In the genomic region with DNA sequence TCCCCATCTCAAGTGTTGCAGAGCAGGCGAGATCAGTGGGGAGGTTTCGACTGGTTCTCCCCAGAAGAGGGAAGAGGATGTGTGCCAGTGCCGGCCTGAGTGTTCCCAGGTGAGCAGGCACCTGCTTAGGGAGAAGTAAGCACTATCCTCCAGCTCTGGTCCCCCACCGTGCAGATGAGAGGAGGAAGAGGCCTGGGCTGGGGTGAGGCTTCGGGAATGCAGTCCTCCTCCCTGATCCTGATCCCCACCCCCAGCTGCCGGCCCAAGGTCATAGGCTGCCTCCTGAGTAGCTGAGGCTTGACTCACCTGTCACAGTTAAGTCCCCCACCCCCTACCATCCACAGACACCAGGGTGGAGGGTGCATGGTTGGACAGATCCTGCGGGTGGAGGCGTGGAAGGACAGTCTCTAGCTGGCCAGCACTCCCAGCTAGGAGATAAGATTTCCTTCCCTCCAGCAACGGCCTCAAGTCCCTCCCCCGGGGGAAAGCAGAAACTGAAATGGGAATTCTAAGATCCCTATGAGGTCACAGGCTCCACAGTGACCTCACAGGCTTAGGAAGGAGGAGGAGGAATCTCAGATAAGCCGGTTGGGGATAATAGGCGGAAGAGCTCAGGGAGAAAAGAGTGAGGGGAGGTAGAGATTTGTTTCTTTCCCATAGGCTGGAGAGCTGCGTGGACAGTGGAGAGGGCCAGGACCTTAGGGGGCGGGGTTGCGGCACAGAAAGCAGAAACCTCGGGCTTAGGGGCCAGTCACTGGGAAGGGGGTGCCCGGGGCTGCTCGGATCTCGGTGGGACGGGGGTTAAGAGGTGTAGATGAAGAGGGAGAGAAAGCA, we compare ENCODE assay signal across 8 cellular contexts. TPM values are rescaled to one million over a fixed set of nuclear protein-coding genes. Genes with fewer than 3 reads are reported as not detected.
DNase-seq lines count a peak whose midpoint lies in the region; ATAC-seq and TF ChIP-seq lines count a peak whose summit lies in the region.

No MANE protein-coding gene starts in this region.

- CTCF ChIA-PET in HCT116 (lab: Charles Lee), result interaction anchor here (0.5 to 2.9 kb wide), 7 partner anchors 20 to 493 kb away, joined by 3 to 12 read pairs (median 6); a partner anchor contains a TSS

- peak overlapping the region; percentile 96 for H3K4me3 Mint-ChIP-seq in neural crest cell

- H3K9ac ChIP-seq in HCT116 (ENCODE audit: low read length) (peak overlapping the region; percentile 91), fibroblast of lung (ENCODE audit: insufficient read depth, low read length) (peak overlapping the region; percentile 80)

- H3K27me3 Mint-ChIP-seq in neural crest cell (ENCODE audit: low read depth), result no peaks in the 10 kb centered on the region

- DNase-seq in AG20443 (ENCODE audit: low spot score) (peak; percentile 45), HCT116 (ENCODE audit: low read depth, low spot score) (no peak), UCSD-AML1 (lab: John Stamatoyannopoulos, UW; ENCODE audit: unreplicated experiment) (peak; percentile 24), fibroblast of lung (ENCODE audit: low read depth in 2 of 2) (peak; percentile 82 to 87), neural crest cell (ENCODE audit: low read depth, low spot score) (no peak)

- H3K4me1 Mint-ChIP-seq in neural crest cell, result peaks cover 42% of the 10 kb centered on the region

- no peaks in the 10 kb centered on the region for H3K9me2 ChIP-seq in HCT116 (ENCODE audit: insufficient read depth)

- no peaks in the 10 kb centered on the region for H3K36me3 Mint-ChIP-seq in neural crest cell (ENCODE audit: low read depth)

- TF ChIP-seq CTCF in HCT116 (IDR thresholded peaks at IDR 0.05 in 2 of 3, conservative IDR thresholded peaks at IDR 0.05 in 1 of 3; ENCODE audit: borderline replicate concordance in 1 of 3, insufficient read depth in 1 of 3, low read depth in 2 of 3, low read length in 2 of 3) (no peak), fibroblast of lung (conservative IDR thresholded peaks at IDR 0.05 in 1 of 2, IDR thresholded peaks at IDR 0.05 in 1 of 2; ENCODE audit: low read depth in 1 of 2, low read length in 2 of 2) (no peak), neural crest cell (conservative IDR thresholded peaks at IDR 0.05) (no peak)

- H4K20me1 ChIP-seq in HCT116 (ENCODE audit: insufficient read depth), result no peaks in the 10 kb centered on the region
- no peaks in the 10 kb centered on the region for H4K20me1 ChIP-seq in fibroblast of lung (ENCODE audit: control insufficient read depth, extremely low read depth, insufficient read depth, low read length)

- H3K27ac Mint-ChIP-seq in neural crest cell (ENCODE audit: unreplicated experiment), result peak overlapping the region; percentile 88

- peaks cover 5 to 8% of the 10 kb centered on the region in 2 experiments; a peak in 3 of 4 replicates for H3K36me3 ChIP-seq in HCT116 (ENCODE audit: control insufficient read depth in 1 of 2, insufficient read depth in 2 of 2, low read length in 2 of 2)
- peaks cover 20% of the 10 kb centered on the region for H3K36me3 ChIP-seq in fibroblast of lung (ENCODE audit: control insufficient read depth, insufficient read depth, low read length)

- intact Hi-C loops in HCT116 (cut with micrococcal nuclease), result no loop called here

- peak overlapping the region; percentile 71 to 87 for H3K4me3 ChIP-seq in HCT116 (replicated peaks in 1 of 2; ENCODE audit: low read depth in 1 of 2, low read length in 2 of 2)
- H3K4me3 ChIP-seq in fibroblast of lung (replicated peaks in 1 of 4; ENCODE audit: control extremely low read depth in 1 of 4, insufficient read depth in 1 of 4, low read depth in 3 of 4, low read length in 4 of 4), result peak overlapping the region; percentile 76 to 98 (median 86)

- POLR2A ChIA-PET in HCT116 (lab: Charles Lee), result interaction anchor here (1.4 to 2.3 kb wide), 5 partner anchors 8 to 156 kb away, joined by 9 to 23 read pairs (median 15); a partner anchor contains a TSS

- BruUV-seq in HCT116 (replicated peaks; lab: Mats Ljungman, UMichigan), result TSS peak; percentile 52

- H3K27ac ChIP-seq in HCT116 (ENCODE audit: low read depth, low read length) (peak overlapping the region; percentile 97), fibroblast of lung (ENCODE audit: insufficient read depth, low read length) (peak overlapping the region; percentile 78)

- H3K9me3 Mint-ChIP-seq in neural crest cell, result no peaks in the 10 kb centered on the region

- no peak for TF ChIP-seq RAD21 in HCT116 (IDR thresholded peaks at IDR 0.05; ENCODE audit: low read depth)

- peaks cover 2 to 22% of the 10 kb centered on the region in 2 experiments; a peak in 3 of 4 replicates for H3K4me1 ChIP-seq in HCT116 (ENCODE audit: control insufficient read depth in 1 of 2, insufficient read depth in 2 of 2, low read length in 2 of 2)
- H3K4me1 ChIP-seq in fibroblast of lung (ENCODE audit: control insufficient read depth, extremely low read depth, insufficient read depth, low read length), result peaks cover 13% of the 10 kb centered on the region

- H3K9me3 ChIP-seq in HCT116 (ENCODE audit: control insufficient read depth in 1 of 2, insufficient read depth in 1 of 2, low read depth in 1 of 2, low read length in 2 of 2) (no peaks in the 10 kb centered on the region), fibroblast of lung (ENCODE audit: control insufficient read depth, insufficient read depth, low read depth, low read length) (no peaks in the 10 kb centered on the region)

- TF ChIP-seq POLR2A in HCT116 (IDR thresholded peaks at IDR 0.05; ENCODE audit: borderline replicate concordance, extremely low read depth, insufficient read depth, insufficient read length), result no peak

- H3K79me2 ChIP-seq in HCT116 (ENCODE audit: insufficient read depth, low read length), result peaks cover 11% of the 10 kb centered on the region; the same call in 1 of the 2 replicates
- peaks cover 43% of the 10 kb centered on the region for H3K79me2 ChIP-seq in fibroblast of lung (ENCODE audit: control insufficient read depth, insufficient read depth, low read length)

- no peaks in the 10 kb centered on the region for H3K27me3 ChIP-seq in HCT116 (ENCODE audit: insufficient read depth, low read length)
- H3K27me3 ChIP-seq in fibroblast of lung (ENCODE audit: control insufficient read depth, insufficient read depth, low read length), result no peaks in the 10 kb centered on the region

- RAD21 ChIA-PET in HCT116 (lab: Charles Lee; ENCODE audit: low non-redundant PET in 1 of 2, low total read pairs in 2 of 2, uncharacterized antibody in 2 of 2, unreplicated experiment in 2 of 2), result interaction anchor here in 1 of 2 experiments (0.6 kb wide), 1 partner anchor 71 kb away, joined by 4 read pairs; no protein-coding TSS in a partner anchor

- ATAC-seq in HCT116 (no peak), GM18498 (IDR thresholded peaks at IDR 0.05; ENCODE audit: unreplicated experiment) (no peak), HG03025 (IDR thresholded peaks at IDR 0.05; ENCODE audit: low FRiP score, unreplicated experiment) (no peak), GM18502 (IDR thresholded peaks at IDR 0.05; ENCODE audit: poor library complexity, unreplicated experiment) (no peak)

- H3K4me2 ChIP-seq in HCT116 (ENCODE audit: low read length), result peak overlapping the region; percentile 88
- peak overlapping the region; percentile 91 for H3K4me2 ChIP-seq in fibroblast of lung (ENCODE audit: extremely low read depth, insufficient read depth, low read length)

- H2AFZ ChIP-seq in HCT116 (ENCODE audit: low read depth, low read length, poor library complexity, severe bottlenecking), result no peak overlapping the region
- H2AFZ ChIP-seq in fibroblast of lung (ENCODE audit: low read length), result no peak overlapping the region

TF ChIP-seq in HCT116, 20 proteins besides CTCF, POLR2A, EP300 and RAD21 (continues in another document):
- TF ChIP-seq ELF1 (IDR thresholded peaks at IDR 0.05; ENCODE audit: borderline replicate concordance, low read depth) (no peak), ZFX (IDR thresholded peaks at IDR 0.05) (no peak), EZH2 (IDR thresholded peaks at IDR 0.05) (no peak), CBX3 (IDR thresholded peaks at IDR 0.05; ENCODE audit: low read depth) (no peak), TCF7L2 (IDR thresholded peaks at IDR 0.05; ENCODE audit: borderline replicate concordance, extremely low read depth, insufficient read depth, insufficient read length) (no peak), SRF (IDR thresholded peaks at IDR 0.05; ENCODE audit: low read depth) (no peak), SP1 (IDR thresholded peaks at IDR 0.05; ENCODE audit: low read depth) (no peak), EZH2phosphoT487 (IDR thresholded peaks at IDR 0.05; ENCODE audit: borderline replicate concordance) (no peak), ZNF274 (IDR thresholded peaks at IDR 0.05; ENCODE audit: low read depth, low read length) (no peak)

RNA-seq across cellular contexts. Expression of a gene that starts 1.0 kb away (rescaled TPM):
- 47.9 TPM for total RNA-seq in HCT116 (2021; ENCODE audit: unreplicated experiment)
- polyA plus RNA-seq in HCT116 (2012), result 33.3 and 36.1 TPM in 2 replicates
- 5.6 and 7.3 TPM in 2 replicates for total RNA-seq in fibroblast of lung
- polyA plus RNA-seq in fibroblast of lung, result 9.6 and 11.6 TPM in 2 replicates
- 19.6 and 20.6 TPM in 2 replicates for polyA plus RNA-seq in fibroblast of lung (2012)
- polyA minus RNA-seq in fibroblast of lung (ENCODE audit: low replicate concordance), result 13.6 and 15.3 TPM in 2 replicates
- total RNA-seq in neural crest cell, result 44.2 and 46.6 TPM in 2 replicates

RNA-seq across cellular contexts. Expression of a gene that starts 1.2 kb away (rescaled TPM):
- total RNA-seq in HCT116 (2021; ENCODE audit: unreplicated experiment) (2.1 TPM), fibroblast of lung (0.33 and 0.51 TPM in 2 replicates), neural crest cell (0.50 and 0.61 TPM in 2 replicates)
- polyA plus RNA-seq in HCT116 (2012), result 1.8 and 2.1 TPM in 2 replicates
- 0.23 and 0.32 TPM in 2 replicates for polyA plus RNA-seq in fibroblast of lung
- 0.27 and 0.33 TPM in 2 replicates for polyA plus RNA-seq in fibroblast of lung (2012)
- 1.1 TPM in 1 of 2 replicates, not detected in the other for polyA minus RNA-seq in fibroblast of lung (ENCODE audit: low replicate concordance)

RNA-seq across cellular contexts. Expression of a gene that starts 11.2 kb away (rescaled TPM):
- 4.4 TPM for total RNA-seq in HCT116 (2021; ENCODE audit: unreplicated experiment)
- 2.9 and 3.0 TPM in 2 replicates for polyA plus RNA-seq in HCT116 (2012)
- not detected in 2 replicates for total RNA-seq in fibroblast of lung
- 0.22 TPM in 1 of 2 replicates, not detected in the other for polyA plus RNA-seq in fibroblast of lung
- 0.21 TPM in 1 of 2 replicates, not detected in the other for polyA plus RNA-seq in fibroblast of lung (2012)
- polyA minus RNA-seq in fibroblast of lung (ENCODE audit: low replicate concordance), result not detected in 2 replicates
- total RNA-seq in neural crest cell, result 3.4 and 4.6 TPM in 2 replicates

RNA-seq across cellular contexts. Expression of a gene that starts 17.3 kb away (rescaled TPM):
- total RNA-seq in HCT116 (2021; ENCODE audit: unreplicated experiment), result 12.4 TPM
- 12.0 and 16.8 TPM in 2 replicates for polyA plus RNA-seq in HCT116 (2012)
- 116 and 128 TPM in 2 replicates for total RNA-seq in fibroblast of lung
- polyA plus RNA-seq in fibroblast of lung, result 176 and 211 TPM in 2 replicates
- polyA plus RNA-seq in fibroblast of lung (2012), result 521 and 677 TPM in 2 replicates
- polyA minus RNA-seq in fibroblast of lung (ENCODE audit: low replicate concordance), result 250 and 558 TPM in 2 replicates
- total RNA-seq in neural crest cell, result 13.7 and 16.7 TPM in 2 replicates

RNA-seq across cellular contexts. Expression of a gene that starts 27.4 kb away (rescaled TPM):
- total RNA-seq in HCT116 (2021; ENCODE audit: unreplicated experiment), result 32.8 TPM
- polyA plus RNA-seq in HCT116 (2012), result 23.3 and 27.3 TPM in 2 replicates
- 3.9 and 5.9 TPM in 2 replicates for total RNA-seq in fibroblast of lung
- polyA plus RNA-seq in fibroblast of lung, result 12.8 and 13.8 TPM in 2 replicates
- polyA plus RNA-seq in fibroblast of lung (2012), result 21.3 and 22.2 TPM in 2 replicates
- polyA minus RNA-seq in fibroblast of lung (ENCODE audit: low replicate concordance), result 22.3 and 32.0 TPM in 2 replicates
- 24.3 and 27.9 TPM in 2 replicates for total RNA-seq in neural crest cell

Comparison
In these comparisons a context has a peak if more than half of its experiments do, and no peak if none do; other contexts are left out.
1. DNase-seq: peak in AG20443 (single experiment), UCSD-AML1 (single experiment) and fibroblast of lung (2 of 2); none in HCT116 (single experiment) and neural crest cell (single experiment).